33 cellular contexts compared by ENCODE assay signal in the genomic region with DNA sequence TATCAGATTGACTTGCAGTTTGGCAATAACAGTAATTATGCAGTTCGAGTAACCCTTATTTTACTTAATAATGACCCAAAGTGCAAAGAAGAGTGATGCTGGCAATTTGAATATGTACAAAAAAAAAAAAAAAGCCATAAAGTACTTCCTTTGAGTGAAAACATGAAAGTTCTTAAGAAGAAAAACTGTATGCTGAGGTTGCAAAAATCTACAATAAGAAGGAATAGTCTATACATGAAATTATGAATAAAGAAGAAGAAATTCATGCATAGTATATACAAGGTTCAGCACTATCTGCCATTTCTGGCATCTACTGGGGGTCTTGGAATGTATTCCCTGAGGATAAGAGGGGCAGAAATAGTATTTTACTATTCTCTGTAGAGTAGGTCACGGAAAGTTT.
"Had no signal": no experiment of that assay in that cellular context is flagged by ENCODE, and none has a peak within 500 bp of the region (broad histone marks: within the 10 kb centered on the region; RNA-seq: fewer than 3 reads in every experiment).

No MANE protein-coding gene starts in this region.

- ATAC-seq: activated CD8-positive, alpha-beta T cell treated with anti-CD3 and anti-CD28 coated beads for 36 hours; activated naive CD4-positive, alpha-beta T cell treated with anti-CD3 and anti-CD28 coated beads, Interleukin-2, amount 50 U/mL, for 72 hours; activated T-cell treated with anti-CD3 and anti-CD28 coated beads, Interleukin-2, amount 50 U/mL, for 4 hours; activated T-cell treated with anti-CD3 and anti-CD28 coated beads, Interleukin-2, amount 50 U/mL, for 72 hours; activated T-helper 17 cell treated with anti-CD3 and anti-CD28 coated beads, Interleukin-2, amount 50 U/mL, for 72 hours had no signal

- H3K4me3 ChIP-seq: adrenal gland, cardiac muscle cell had no signal

- H3K9me3 ChIP-seq: adrenal gland had no signal

- H3K27ac ChIP-seq: adrenal gland, cardiac muscle cell, VCaP had no signal

- FAIRE-seq: astrocyte, bronchial epithelial cell, TTC549 had no signal

- H3K27me3 ChIP-seq: adrenal gland, cardiac muscle cell had no signal

- DNase-seq: activated B cell treated with CpG ODN at 0.5 μM for 24 hours; activated CD4-positive, alpha-beta memory T cell treated with anti-CD3 and anti-CD28 coated beads for 36 hours; activated CD4-positive, alpha-beta T cell treated with anti-CD3 and anti-CD28 coated beads for 4 hours; activated CD4-positive, alpha-beta T cell treated with anti-CD3 and anti-CD28 coated beads, Interleukin-2, amount 10 ng/mL, durations not matched to agents 24 days and 14 days; activated CD4-positive, alpha-beta T cell treated with anti-CD3 and anti-CD28 coated beads, Interleukin-2, amount 50 U/mL, for 1 hour; activated CD4-positive, alpha-beta T cell treated with anti-CD3 and anti-CD28 coated beads, Interleukin-2, amount 50 U/mL, for 4 hours; activated CD4-positive, CD25-positive, alpha-beta regulatory T cell treated with anti-CD3 and anti-CD28 coated beads, Interleukin-2, amount 50 U/mL, for 72 hours; activated CD8-positive, alpha-beta memory T cell treated with anti-CD3 and anti-CD28 coated beads, Interleukin-2, amount 50 U/mL, for 4 hours; activated CD8-positive, alpha-beta T cell treated with anti-CD3 and anti-CD28 coated beads for 36 hours; activated effector memory CD4-positive, alpha-beta T cell treated with anti-CD3 and anti-CD28 coated beads, Interleukin-2, amount 50 U/mL, for 16 hours; activated gamma-delta T cell treated with Interleukin-2 at 50 U/mL for 16 hours; activated naive CD4-positive, alpha-beta T cell; activated naive CD4-positive, alpha-beta T cell treated with anti-CD3 and anti-CD28 coated beads for 36 hours; activated naive CD4-positive, alpha-beta T cell treated with anti-CD3 and anti-CD28 coated beads, Interleukin-2, amount 50 U/mL, for 16 hours; activated naive CD8-positive, alpha-beta T cell treated with anti-CD3 and anti-CD28 coated beads for 36 hours; activated T-cell treated with anti-CD3 and anti-CD28 coated beads for 4 hours; activated T-cell treated with anti-CD3 and anti-CD28 coated beads, Interleukin-2, amount 50 U/mL, for 1 hour; activated T-cell treated with anti-CD3 and anti-CD28 coated beads, Interleukin-2, amount 50 U/mL, for 4 hours; activated T-cell treated with anti-CD3 and anti-CD28 coated beads, Interleukin-2, amount 50 U/mL, for 72 hours; adrenal gland; amniotic stem cell; aorta; caudate nucleus; cerebellar nuclear complex; T-helper 2 cell; T-helper 9 cell had no signal
